19 cellular contexts compared by ENCODE assay signal in the genomic region with DNA sequence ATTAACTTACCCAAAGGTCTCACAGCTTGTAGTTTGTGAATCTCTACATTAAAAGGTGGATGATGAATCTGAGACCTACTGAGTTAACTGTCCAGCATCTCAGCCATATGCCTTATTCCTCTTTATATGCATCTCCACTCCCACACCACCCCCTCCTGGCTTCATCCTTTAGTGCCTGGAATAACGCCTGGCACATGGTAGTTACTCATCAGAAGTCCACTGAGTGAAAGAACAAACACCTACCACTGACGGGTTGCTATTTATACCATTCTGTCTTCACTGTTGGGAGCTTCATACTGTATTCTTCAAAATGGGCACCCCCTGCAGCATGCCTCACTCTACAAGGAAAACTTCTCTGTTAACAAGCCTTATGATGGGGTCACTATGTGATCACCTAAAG. TPM values are rescaled to one million over a fixed set of nuclear protein-coding genes. Genes with fewer than 3 reads are reported as not detected.
A peak's percentile ranks its signal among the peaks of the same experiment; 100 is the strongest.
DNase-seq lines count a peak whose midpoint lies in the region; ATAC-seq, FAIRE-seq and TF ChIP-seq lines count a peak whose summit lies in the region.
"Had no signal": no experiment of that assay in that cellular context is flagged by ENCODE, and none has a peak within 500 bp of the region (broad histone marks: within the 10 kb centered on the region; RNA-seq: fewer than 3 reads in every experiment).

TSS of gene LRRC53 (minus strand) at position 96 of the 400 bp plus-strand sequence. CDS start 29,262 bp downstream, outside the sequence.

- DNase-seq in Right ventricle myocardium inferior (ENCODE audit: missing footprints) (no peak), cardiac septum (ENCODE audit: low spot score) (no peak), caudate nucleus (lab: John Stamatoyannopoulos, UW) (peak in 1 of 61 donors; percentile 15), inferior parietal cortex (ENCODE audit: extremely low spot score) (peak; percentile 56), H54 (ENCODE audit: insufficient read length, low spot score) (no peak), NCI-H2029 (lab: John Stamatoyannopoulos, UW) (no peak), NCI-H526 treated with DMSO at 0.1 percent for 48 hours (lab: John Stamatoyannopoulos, UW) (no peak)
- no peak for DNase-seq in activated CD4-positive, alpha-beta T cell treated with anti-CD3 and anti-CD28 coated beads, Interleukin-2, amount 50 U/mL, for 1 hour
- DNase-seq: COR-L47, DMS79 treated with DMSO at 0.1 percent for 48 hours, NCI-H1048, NCI-H226, SIG-M5 had no signal

- H3K27ac ChIP-seq in caudate nucleus (ENCODE audit: low read depth, low read length): peak within 1 kb of the TSS; percentile 82
- H3K27ac ChIP-seq: A549 had no signal

- FAIRE-seq in H54 (lab: Jason Lieb, UNC): no peak
- FAIRE-seq: A549, G401.6, GM12892, K562 had no signal

- no peak for TF ChIP-seq POLR2A in H54 (IDR thresholded peaks at IDR 0.05; ENCODE audit: low read depth, low read length)

- intact Hi-C loops in Right ventricle myocardium inferior (cut with DNase I) (no loop called here), cardiac septum (cut with DNase I) (no loop called here)

- ATAC-seq in Right ventricle myocardium inferior: peak; percentile 67
- ATAC-seq: A549, GM23338, K562 had no signal

RNA-seq across cellular contexts. Expression of gene LRRC53, which starts in this region (rescaled TPM):
- total RNA-seq in Right ventricle myocardium inferior (not detected), cardiac septum (not detected)
- total RNA-seq: GM23338, K562, M059J had no signal

Comparison
In these comparisons a context has a peak if more than half of its experiments do, and no peak if none do; other contexts are left out.
1. Peak in ATAC-seq in Right ventricle myocardium inferior; RNA of the gene not detected or under 1 TPM.